22 cellular contexts compared by ENCODE assay signal in the genomic region with DNA sequence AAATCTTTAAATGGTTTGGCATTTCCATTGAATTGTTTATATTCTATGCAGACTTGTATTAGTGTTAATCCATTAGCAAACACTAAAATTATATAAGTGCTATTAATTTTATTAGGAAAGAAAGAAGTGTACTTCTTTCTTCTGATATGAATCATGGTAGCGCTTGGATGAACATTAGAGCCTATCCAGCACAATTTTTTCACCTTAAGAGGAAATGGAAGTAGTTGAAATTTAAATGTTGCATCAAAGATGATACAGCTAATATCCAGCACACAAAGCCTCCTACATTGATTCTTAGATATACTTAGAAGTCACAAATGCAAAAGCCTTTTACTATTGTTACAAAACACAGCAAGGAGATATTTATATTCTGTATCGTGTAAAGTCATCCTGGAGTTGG.
DNase-seq lines count a peak whose midpoint lies in the region; ATAC-seq and TF ChIP-seq lines count a peak whose summit lies in the region.
"Had no signal": no experiment of that assay in that cellular context is flagged by ENCODE, and none has a peak within 500 bp of the region (broad histone marks: within the 10 kb centered on the region; RNA-seq: fewer than 3 reads in every experiment).

No MANE protein-coding gene starts in this region.

- no peak overlapping the region for H4K91ac ChIP-seq in mesenchymal stem cell (ENCODE audit: low read length)

- no peak overlapping the region for H3K14ac ChIP-seq in mesenchymal stem cell (ENCODE audit: low read length in 2 of 2)

- no peak overlapping the region for H3K4me3 Mint-ChIP-seq in activated B cell treated with CpG ODN at 0.5 μM for 24 hours
- H3K4me3 Mint-ChIP-seq: activated CD4-positive, alpha-beta T cell treated with anti-CD3 and anti-CD28 coated beads, Interleukin-2, amount 10 ng/mL, durations not matched to agents 24 days and 14 days had no signal

- H2BK12ac ChIP-seq in mesenchymal stem cell (ENCODE audit: low read length in 2 of 2), result no peak overlapping the region

- H3K23ac ChIP-seq in mesenchymal stem cell (ENCODE audit: low read length in 2 of 2), result no peak overlapping the region

- H4K8ac ChIP-seq in mesenchymal stem cell (ENCODE audit: low read length), result no peak overlapping the region

- H3K4me1 ChIP-seq in mesenchymal stem cell (ENCODE audit: control insufficient read depth, insufficient read depth, low read depth, low read length), result no peaks in the 10 kb centered on the region
- H3K4me1 ChIP-seq: ascending aorta, foreskin keratinocyte, HAP-1, lower lobe of right lung had no signal

- no peak overlapping the region for H2AK5ac ChIP-seq in mesenchymal stem cell (ENCODE audit: low read length, severe bottlenecking)

- H3K36me3 Mint-ChIP-seq in activated B cell treated with CpG ODN at 0.5 μM for 24 hours (ENCODE audit: low read depth), result no peaks in the 10 kb centered on the region
- H3K36me3 Mint-ChIP-seq: activated naive CD4-positive, alpha-beta T cell treated with anti-CD3 and anti-CD28 coated beads, Interleukin-2, amount 50 U/mL, for 72 hours had no signal

- no peak overlapping the region for H3K9ac ChIP-seq in mesenchymal stem cell (ENCODE audit: low read length)
- H3K9ac ChIP-seq: KMS-11 had no signal

- no peak overlapping the region for H3K18ac ChIP-seq in mesenchymal stem cell (ENCODE audit: low read depth in 1 of 2, low read length in 2 of 2)

- H3K27me3 Mint-ChIP-seq in activated B cell treated with CpG ODN at 0.5 μM for 24 hours, result no peaks in the 10 kb centered on the region

- peaks cover 19% of the 10 kb centered on the region for H3K4me1 Mint-ChIP-seq in activated B cell treated with CpG ODN at 0.5 μM for 24 hours
- H3K4me1 Mint-ChIP-seq: activated CD4-positive, alpha-beta T cell treated with anti-CD3 and anti-CD28 coated beads, Interleukin-2, amount 10 ng/mL, durations not matched to agents 24 days and 14 days had no signal

- no peaks in the 10 kb centered on the region for H3K9me3 ChIP-seq in mesenchymal stem cell (ENCODE audit: control insufficient read depth, low read length)
- H3K9me3 ChIP-seq: ascending aorta, HAP-1, lower lobe of right lung had no signal

- no peak overlapping the region for H3K4me3 ChIP-seq in mesenchymal stem cell (ENCODE audit: insufficient read depth in 1 of 2, low read depth in 1 of 2, low read length in 2 of 2)
- H3K4me3 ChIP-seq: ascending aorta, HAP-1, lower lobe of right lung had no signal

- H2BK5ac ChIP-seq in mesenchymal stem cell (ENCODE audit: low read depth, low read length, poor library complexity, severe bottlenecking), result no peak overlapping the region

- CTCF ChIA-PET in activated B cell treated with CpG ODN at 0.5 μM for 24 hours (lab: Charles Lee), result no interaction called here

- H3K4ac ChIP-seq in mesenchymal stem cell (ENCODE audit: low read depth in 1 of 2, low read length in 2 of 2), result no peak overlapping the region

- peaks cover 14% of the 10 kb centered on the region for H3K79me1 ChIP-seq in mesenchymal stem cell (replicated peaks; ENCODE audit: low read length, poor library complexity, severe bottlenecking)

- WGBS in mesenchymal stem cell, result 100% methylated on average over 1 of the region's 2 CpGs

- no peaks in the 10 kb centered on the region for H3K27me3 ChIP-seq in mesenchymal stem cell (ENCODE audit: control insufficient read depth in 1 of 2, insufficient read depth in 1 of 2, low read length in 2 of 2)
- H3K27me3 ChIP-seq: ascending aorta, foreskin keratinocyte had no signal

- H3K4me2 ChIP-seq in mesenchymal stem cell (ENCODE audit: low read length, poor library complexity, severe bottlenecking), result no peak overlapping the region
- H3K4me2 ChIP-seq: KMS-11 had no signal

- H2BK15ac ChIP-seq in mesenchymal stem cell (ENCODE audit: low read depth, poor library complexity, severe bottlenecking), result no peak overlapping the region

- peak; percentile 57 for ATAC-seq in GM21390 (IDR thresholded peaks at IDR 0.05; ENCODE audit: unreplicated experiment)
- ATAC-seq in HG03159 (IDR thresholded peaks at IDR 0.05; ENCODE audit: unreplicated experiment), result peak; percentile 65
- ATAC-seq in activated B cell treated with CpG ODN at 0.5 μM for 24 hours (ENCODE audit: low read depth), result peak; percentile 72
- ATAC-seq: activated naive CD4-positive, alpha-beta T cell treated with anti-CD3 and anti-CD28 coated beads, Interleukin-2, amount 50 U/mL, for 72 hours; foreskin keratinocyte; lower lobe of right lung had no signal

- peaks cover 0 to 6% of the 10 kb centered on the region in 2 experiments for H3K36me3 ChIP-seq in mesenchymal stem cell (ENCODE audit: control insufficient read depth in 1 of 2, insufficient read depth in 2 of 2, low read depth in 1 of 2, low read length in 2 of 2)
- H3K36me3 ChIP-seq: ascending aorta, HAP-1, lower lobe of right lung had no signal

- intact Hi-C loops in activated B cell treated with CpG ODN at 0.5 μM for 24 hours (cut with micrococcal nuclease), result loop anchor here (2.0 to 5.0 kb wide), 3 partner anchors 71 to 361 kb away; partner anchors contain the start of gene AHR

- TF ChIP-seq CTCF in activated B cell treated with CpG ODN at 0.5 μM for 24 hours (IDR thresholded peaks at IDR 0.05), result no peak

- H3K9me3 Mint-ChIP-seq in activated B cell treated with CpG ODN at 0.5 μM for 24 hours, result no peaks in the 10 kb centered on the region
- H3K9me3 Mint-ChIP-seq: activated CD4-positive, alpha-beta T cell treated with anti-CD3 and anti-CD28 coated beads, Interleukin-2, amount 10 ng/mL, durations not matched to agents 24 days and 14 days; activated naive CD4-positive, alpha-beta T cell treated with anti-CD3 and anti-CD28 coated beads, Interleukin-2, amount 50 U/mL, for 72 hours had no signal

- H2BK120ac ChIP-seq in mesenchymal stem cell (ENCODE audit: low read depth, low read length), result no peak overlapping the region

- DNase-seq in DMS79 treated with DMSO at 0.1 percent for 48 hours (lab: John Stamatoyannopoulos, UW) (peak; percentile 98), activated B cell treated with CpG ODN at 0.5 μM for 24 hours (no peak), NCI-H748 treated with DMSO at 0.1 percent for 48 hours (lab: John Stamatoyannopoulos, UW) (no peak), mesenchymal stem cell (no peak), middle frontal gyrus (ENCODE audit: extremely low spot score, low spot score) (no peak), NCI-H510A (lab: John Stamatoyannopoulos, UW) (no peak)
- DNase-seq: activated CD4-positive, alpha-beta T cell treated with anti-CD3 and anti-CD28 coated beads, Interleukin-2, amount 10 ng/mL, durations not matched to agents 24 days and 14 days; C1 segment of cervical spinal cord; foreskin keratinocyte; hippocampal formation; lower lobe of right lung; NCI-H1092 treated with DMSO at 0.1 percent for 48 hours; NCI-H2081; nucleus accumbens; SHP77 treated with DMSO at 0.1 percent for 48 hours; T-helper 1 cell had no signal

- POLR2A ChIA-PET in activated B cell treated with CpG ODN at 0.5 μM for 24 hours (lab: Charles Lee), result no interaction called here

- no peak overlapping the region for H3K27ac Mint-ChIP-seq in activated B cell treated with CpG ODN at 0.5 μM for 24 hours
- H3K27ac Mint-ChIP-seq: activated CD4-positive, alpha-beta T cell treated with anti-CD3 and anti-CD28 coated beads, Interleukin-2, amount 10 ng/mL, durations not matched to agents 24 days and 14 days; activated naive CD4-positive, alpha-beta T cell treated with anti-CD3 and anti-CD28 coated beads, Interleukin-2, amount 50 U/mL, for 72 hours had no signal

- H3K27ac ChIP-seq in mesenchymal stem cell (ENCODE audit: low read length, poor library complexity, severe bottlenecking), result no peak overlapping the region
- H3K27ac ChIP-seq: ascending aorta, foreskin keratinocyte, KMS-11, lower lobe of right lung had no signal

- H2AFZ ChIP-seq in mesenchymal stem cell (ENCODE audit: low read depth, low read length), result no peak overlapping the region
